ENCODE assay signal across 31 cellular contexts in the genomic region with DNA sequence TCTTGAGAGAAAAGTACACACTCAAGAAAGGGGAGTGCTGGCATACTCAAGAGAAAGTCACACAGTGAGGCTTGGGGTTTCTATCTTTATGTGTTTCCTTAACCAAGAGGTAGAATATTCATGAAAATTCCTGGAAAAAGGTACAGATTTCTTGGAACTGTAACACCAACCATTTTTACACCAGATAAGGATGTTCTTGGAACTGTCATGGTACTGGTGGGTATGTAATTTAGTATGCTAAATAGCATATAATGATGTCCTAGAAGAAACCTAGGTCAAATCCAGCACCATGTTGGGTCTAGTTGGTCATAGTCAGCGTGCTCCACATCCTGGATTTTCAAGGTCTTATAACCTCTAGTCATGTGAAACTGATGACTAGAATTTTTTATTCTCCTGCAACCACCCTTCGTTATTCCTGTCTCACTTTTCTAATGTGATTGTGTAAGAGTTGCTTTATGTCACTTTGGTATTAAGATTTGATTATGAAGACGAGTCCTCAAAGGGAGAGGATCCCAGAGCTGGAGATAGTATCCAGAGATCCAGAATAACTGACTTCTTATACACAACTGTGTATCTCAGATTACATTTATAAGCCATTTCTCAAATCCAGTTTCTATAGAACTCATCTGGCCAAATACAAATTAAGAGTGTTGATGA.
"Had no signal": no experiment of that assay in that cellular context is flagged by ENCODE, and none has a peak within 500 bp of the region (broad histone marks: within the 10 kb centered on the region; RNA-seq: fewer than 3 reads in every experiment).

No MANE protein-coding gene starts in this region.

- H3K4me3 ChIP-seq: ascending aorta, cardiac muscle cell, Peyer's patch had no signal

- H3K4me1 ChIP-seq: ascending aorta, Peyer's patch had no signal

- ATAC-seq: activated CD4-positive, alpha-beta T cell treated with anti-CD3 and anti-CD28 coated beads for 36 hours; activated CD4-positive, CD25-positive, alpha-beta regulatory T cell treated with anti-CD3 and anti-CD28 coated beads, Interleukin-2, amount 50 U/mL, for 24 hours; activated CD8-positive, alpha-beta T cell treated with anti-CD3 and anti-CD28 coated beads, Interleukin-2, amount 10 ng/mL, durations not matched to agents 7 days and 5 days; PC-3; Right ventricle myocardium inferior had no signal

- H3K27ac ChIP-seq: ascending aorta, cardiac muscle cell, Peyer's patch, RWPE1 had no signal

- H3K27ac Mint-ChIP-seq: activated CD4-positive, alpha-beta T cell treated with anti-CD3 and anti-CD28 coated beads for 36 hours; activated CD4-positive, alpha-beta T cell treated with anti-CD3 and anti-CD28 coated beads, Interleukin-2, amount 10 ng/mL, durations not matched to agents 7 days and 5 days; activated CD8-positive, alpha-beta T cell treated with anti-CD3 and anti-CD28 coated beads, Interleukin-2, amount 10 ng/mL, durations not matched to agents 7 days and 5 days; activated naive CD4-positive, alpha-beta T cell treated with anti-CD3 and anti-CD28 coated beads, Interleukin-2, amount 50 U/mL, for 24 hours; activated naive CD8-positive, alpha-beta T cell treated with anti-CD3 and anti-CD28 coated beads, Interleukin-2, amount 10 ng/mL, durations not matched to agents 7 days and 5 days; activated T-cell treated with anti-CD3 and anti-CD28 coated beads, Interleukin-2, amount 50 U/mL, for 24 hours; activated T-helper 2 cell treated with anti-CD3 and anti-CD28 coated beads, Interferon-gamma antibody, Interleukin-2, Interleukin-4, amounts not matched to agents 10 μg/mL and 5 μg/mL and 100 μg/mL, durations not matched to agents 14 hours and 24 hours and 36 hours had no signal

- H3K4me1 Mint-ChIP-seq: activated CD4-positive, alpha-beta T cell treated with anti-CD3 and anti-CD28 coated beads for 36 hours; activated CD4-positive, alpha-beta T cell treated with anti-CD3 and anti-CD28 coated beads, Interleukin-2, amount 10 ng/mL, durations not matched to agents 7 days and 5 days; activated naive CD4-positive, alpha-beta T cell treated with anti-CD3 and anti-CD28 coated beads, Interleukin-2, amount 50 U/mL, for 24 hours; activated naive CD8-positive, alpha-beta T cell treated with anti-CD3 and anti-CD28 coated beads, Interleukin-2, amount 10 ng/mL, durations not matched to agents 7 days and 5 days; central memory CD8-positive, alpha-beta T cell had no signal

- H3K27me3 ChIP-seq: ascending aorta, cardiac muscle cell, Peyer's patch had no signal

- H3K36me3 ChIP-seq: ascending aorta, cardiac muscle cell, Peyer's patch had no signal

- H3K9me3 Mint-ChIP-seq: activated CD4-positive, alpha-beta T cell treated with anti-CD3 and anti-CD28 coated beads, Interleukin-2, amount 10 ng/mL, durations not matched to agents 7 days and 5 days; activated naive CD8-positive, alpha-beta T cell treated with anti-CD3 and anti-CD28 coated beads, Interleukin-2, amount 10 ng/mL, durations not matched to agents 7 days and 5 days; activated T-cell treated with anti-CD3 and anti-CD28 coated beads, Interleukin-2, amount 50 U/mL, for 24 hours; activated T-helper 2 cell treated with anti-CD3 and anti-CD28 coated beads, Interferon-gamma antibody, Interleukin-2, Interleukin-4, amounts not matched to agents 10 μg/mL and 5 μg/mL and 100 μg/mL, durations not matched to agents 14 hours and 24 hours and 36 hours had no signal

- H3K9me3 ChIP-seq: ascending aorta, Peyer's patch had no signal

- DNase-seq: activated CD4-positive, alpha-beta T cell treated with anti-CD3 and anti-CD28 coated beads for 36 hours; activated CD4-positive, alpha-beta T cell treated with anti-CD3 and anti-CD28 coated beads, Interleukin-2, amount 10 ng/mL, durations not matched to agents 7 days and 5 days; activated CD4-positive, alpha-beta T cell treated with anti-CD3 and anti-CD28 coated beads, Interleukin-2, amount 50 U/mL, for 48 hours; activated CD8-positive, alpha-beta T cell treated with anti-CD3 and anti-CD28 coated beads, Interleukin-2, amount 10 ng/mL, durations not matched to agents 7 days and 5 days; activated gamma-delta T cell; activated naive CD4-positive, alpha-beta T cell treated with Interleukin-2 at 50 U/mL for 16 hours; activated naive CD8-positive, alpha-beta T cell treated with anti-CD3 and anti-CD28 coated beads, Interleukin-2, amount 10 ng/mL, durations not matched to agents 7 days and 5 days; activated T-cell treated with anti-CD3 and anti-CD28 coated beads, Interleukin-2, amount 50 U/mL, for 24 hours; amygdala; NCI-H1105; NCI-H1417 treated with DMSO at 0.1 percent for 48 hours; NCI-H1930; NCI-H2081 treated with DMSO at 0.1 percent for 48 hours; NCI-H226; NCI-H446 treated with DMSO at 0.1 percent for 48 hours; NCI-H524; NCI-H69; PC-3; Peyer's patch; SW 1271; T-helper 1 cell; T-helper 2 cell; T-helper 9 cell had no signal

- H3K36me3 Mint-ChIP-seq: activated naive CD4-positive, alpha-beta T cell treated with anti-CD3 and anti-CD28 coated beads, Interleukin-2, amount 50 U/mL, for 24 hours; activated naive CD8-positive, alpha-beta T cell treated with anti-CD3 and anti-CD28 coated beads, Interleukin-2, amount 10 ng/mL, durations not matched to agents 7 days and 5 days had no signal

- H3K4me3 Mint-ChIP-seq: activated CD4-positive, alpha-beta T cell treated with anti-CD3 and anti-CD28 coated beads for 36 hours; activated CD4-positive, alpha-beta T cell treated with anti-CD3 and anti-CD28 coated beads, Interleukin-2, amount 10 ng/mL, durations not matched to agents 7 days and 5 days; activated CD8-positive, alpha-beta T cell treated with anti-CD3 and anti-CD28 coated beads, Interleukin-2, amount 10 ng/mL, durations not matched to agents 7 days and 5 days; activated naive CD4-positive, alpha-beta T cell treated with anti-CD3 and anti-CD28 coated beads, Interleukin-2, amount 50 U/mL, for 24 hours; activated naive CD8-positive, alpha-beta T cell treated with anti-CD3 and anti-CD28 coated beads, Interleukin-2, amount 10 ng/mL, durations not matched to agents 7 days and 5 days; activated T-cell treated with anti-CD3 and anti-CD28 coated beads, Interleukin-2, amount 50 U/mL, for 24 hours; central memory CD8-positive, alpha-beta T cell had no signal

- H3K27me3 Mint-ChIP-seq: activated CD4-positive, alpha-beta T cell treated with anti-CD3 and anti-CD28 coated beads for 36 hours; activated CD4-positive, alpha-beta T cell treated with anti-CD3 and anti-CD28 coated beads, Interleukin-2, amount 10 ng/mL, durations not matched to agents 7 days and 5 days; activated naive CD4-positive, alpha-beta T cell treated with anti-CD3 and anti-CD28 coated beads, Interleukin-2, amount 50 U/mL, for 24 hours; activated naive CD8-positive, alpha-beta T cell treated with anti-CD3 and anti-CD28 coated beads, Interleukin-2, amount 10 ng/mL, durations not matched to agents 7 days and 5 days; central memory CD8-positive, alpha-beta T cell had no signal
